In genomic region chr2:175577405-175577986, GRCh38 we compare ENCODE assay signal across 17 cellular contexts.
A peak's percentile ranks its signal among the peaks of the same experiment; 100 is the strongest.
DNase-seq lines count a peak whose midpoint lies in the region; ATAC-seq lines count a peak whose summit lies in the region.
"Had no signal": no experiment of that assay in that cellular context is flagged by ENCODE, and none has a peak within 500 bp of the region (broad histone marks: within the 10 kb centered on the region; RNA-seq: fewer than 3 reads in every experiment).

No MANE protein-coding gene starts in this region.

- DNase-seq in DMS79 (lab: John Stamatoyannopoulos, UW) (peak; percentile 44), Kasumi-1 (lab: John Stamatoyannopoulos, UW) (peak; percentile 28 to 38), SKM-1 treated with dmso at 0.1 percent for 144 hours (lab: John Stamatoyannopoulos, UW; ENCODE audit: unreplicated experiment) (peak; percentile 2), left kidney (ENCODE audit: low read depth, low spot score) (peak; percentile 50), hepatic stellate cell (ENCODE audit: low spot score) (no peak), NCI-H2107 (lab: John Stamatoyannopoulos, UW) (no peak), NCI-H2196 treated with DMSO at 0.1 percent for 48 hours (lab: John Stamatoyannopoulos, UW; ENCODE audit: unreplicated experiment) (no peak)
- DNase-seq: C1 segment of cervical spinal cord, GDM1, HCEC 1CT, MM.1S, NCI-H1092 treated with DMSO at 0.1 percent for 48 hours, NCI-H2081, NCI-H774, T-cell had no signal

- ATAC-seq in HG02938 (IDR thresholded peaks at IDR 0.05; ENCODE audit: unreplicated experiment), result no peak
- ATAC-seq: A549, T-cell had no signal

Comparison
In these comparisons a context has a peak if more than half of its experiments do, and no peak if none do; other contexts are left out.
1. DNase-seq: peak in DMS79 (single experiment), Kasumi-1 (2 of 2), SKM-1 treated with dmso at 0.1 percent for 144 hours (single experiment) and left kidney (single experiment); none in hepatic stellate cell (single experiment), NCI-H2107 (single experiment) and NCI-H2196 treated with DMSO at 0.1 percent for 48 hours (single experiment).